2 cellular contexts compared by ENCODE assay signal in genomic region chr11:67561971-67562560, GRCh38.
A peak's percentile ranks its signal among the peaks of the same experiment; 100 is the strongest.
TF ChIP-seq lines count a peak whose summit lies in the region.

No MANE protein-coding gene starts in this region.

TF ChIP-seq in liver, 16 proteins besides CTCF, POLR2A, EP300 and RAD21:
- no peak for TF ChIP-seq GABPA (IDR thresholded peaks at IDR 0.05 in 1 of 2, conservative IDR thresholded peaks at IDR 0.05 in 1 of 2)
- no peak for TF ChIP-seq FOXA1 (IDR thresholded peaks at IDR 0.05)
- no peak for TF ChIP-seq TAF1 (conservative IDR thresholded peaks at IDR 0.05)
- no peak for TF ChIP-seq ATF3 (IDR thresholded peaks at IDR 0.05)
- TF ChIP-seq HNF4G (IDR thresholded peaks at IDR 0.05), result no peak
- TF ChIP-seq HNF4A (conservative IDR thresholded peaks at IDR 0.05), result peak in 1 of 2 donors; percentile 20
- TF ChIP-seq NR2F2 (IDR thresholded peaks at IDR 0.05), result no peak
- TF ChIP-seq EGR1 (IDR thresholded peaks at IDR 0.05; ENCODE audit: low read depth in 2 of 2), result no peak
- TF ChIP-seq YY1 (IDR thresholded peaks at IDR 0.05), result peak; percentile 22
- TF ChIP-seq RXRA (IDR thresholded peaks at IDR 0.05), result no peak

TF ChIP-seq in HepG2, 621 proteins besides CTCF, POLR2A, EP300 and RAD21:
- TF ChIP-seq ZNF572 (CRISPR knock-in tag; IDR thresholded peaks at IDR 0.05), result no peak
- no peak for TF ChIP-seq NCOA1 (CRISPR knock-in tag; IDR thresholded peaks at IDR 0.05)
- no peak for TF ChIP-seq TRAFD1 (CRISPR knock-in tag; IDR thresholded peaks at IDR 0.05; ENCODE audit: borderline replicate concordance)
- TF ChIP-seq AGO2 (optimal IDR thresholded peaks at IDR 0.05; ENCODE audit: low read depth, low read length), result no peak
TF ChIP-seq in HepG2: peak in this region for 0.
